ENCODE assay signal across 21 cellular contexts in genomic region chr19:45981350-45981749, GRCh38. TPM values are rescaled to one million over a fixed set of nuclear protein-coding genes. Genes with fewer than 3 reads are reported as not detected.
DNase-seq lines count a peak whose midpoint lies in the region; ATAC-seq lines count a peak whose summit lies in the region.
"Had no signal": no experiment of that assay in that cellular context is flagged by ENCODE, and none has a peak within 500 bp of the region (broad histone marks: within the 10 kb centered on the region; RNA-seq: fewer than 3 reads in every experiment).

No MANE protein-coding gene starts in this region.

- ATAC-seq in HG03565 (IDR thresholded peaks at IDR 0.05; ENCODE audit: unreplicated experiment) = no peak
- ATAC-seq in GM21619 (IDR thresholded peaks at IDR 0.05; ENCODE audit: unreplicated experiment) = no peak

- DNase-seq in Ammon's horn (ENCODE audit: low spot score) = peak; percentile 39
- DNase-seq in M059J (ENCODE audit: low read depth) = peak; percentile 43
- peak; percentile 58 for DNase-seq in medulla oblongata (ENCODE audit: extremely low spot score)
- DNase-seq in NCI-H2196 treated with DMSO at 0.1 percent for 48 hours (lab: John Stamatoyannopoulos, UW; ENCODE audit: unreplicated experiment) = no peak
- DNase-seq in COLO668 (lab: John Stamatoyannopoulos, UW; ENCODE audit: unreplicated experiment) = no peak
- DNase-seq: AML-193; CD4-positive, alpha-beta T cell; MV-4-11; NCI-H1436; NCI-H2029 treated with DMSO at 0.1 percent for 48 hours; NCI-H526; NK-92 treated with Interleukin-12 subunit alpha and Interleukin-12 subunit beta, amount 100 ng/mL, for 24 hours; OCI-M1; RPMI8226 had no signal

- peak overlapping the region; percentile 55 for H3K27ac ChIP-seq in cingulate gyrus (ENCODE audit: low read depth, low read length)

RNA-seq across cellular contexts. Expression of gene NOVA2, which starts 7.7 kb away (rescaled TPM):
- total RNA-seq in M059J (2014; rRNA removed; shearing (Covaris generic)) = 0.10 TPM in 2 replicates
- total RNA-seq: A673; CD4-positive, alpha-beta T cell; Daoy; LHCN-M2 had no signal

RNA-seq across cellular contexts. Expression of gene CCDC61, which starts 13.9 kb away (rescaled TPM):
- 4.0 and 7.8 TPM in 2 replicates for total RNA-seq in M059J (2014; rRNA removed; shearing (Covaris generic))

RNA-seq across cellular contexts. Expression of gene PGLYRP1, which starts 41.5 kb away (rescaled TPM):
- total RNA-seq in M059J (2014; rRNA removed; shearing (Covaris generic)) = not detected in 2 replicates
- total RNA-seq: A673; CD4-positive, alpha-beta T cell; Daoy; HT1080; LHCN-M2 had no signal

RNA-seq across cellular contexts. Expression of gene IGFL4, which starts 59.5 kb away (rescaled TPM):
- not detected in 2 replicates for total RNA-seq in M059J (2014; rRNA removed; shearing (Covaris generic))
- total RNA-seq: A673; CD4-positive, alpha-beta T cell; Daoy; HT1080; LHCN-M2 had no signal

Comparison
In these comparisons a context has a peak if more than half of its experiments do, and no peak if none do; other contexts are left out.
1. DNase-seq: peak in Ammon's horn (single experiment), M059J (single experiment) and medulla oblongata (single experiment); none in NCI-H2196 treated with DMSO at 0.1 percent for 48 hours (single experiment) and COLO668 (single experiment).